ENCODE assay signal across 24 cellular contexts in genomic region chr4:141462361-141462760, GRCh38.
"Had no signal": no experiment of that assay in that cellular context is flagged by ENCODE, and none has a peak within 500 bp of the region (broad histone marks: within the 10 kb centered on the region; RNA-seq: fewer than 3 reads in every experiment).

No MANE protein-coding gene starts in this region.

- H3K27ac ChIP-seq: hepatocyte, left ventricle myocardium inferior, neural progenitor cell, sigmoid colon, stomach, suprapubic skin, tibial nerve had no signal

- H3K9me3 ChIP-seq: left ventricle myocardium inferior, sigmoid colon, stomach, suprapubic skin, tibial nerve had no signal

- H3K79me2 ChIP-seq: hepatocyte had no signal

- H3K9ac ChIP-seq: neural progenitor cell had no signal

- H3K4me1 ChIP-seq: left ventricle myocardium inferior, neural progenitor cell, sigmoid colon, suprapubic skin, tibial nerve had no signal

- H3K4me2 ChIP-seq: hepatocyte, neural progenitor cell, smooth muscle cell had no signal

- H3K27me3 ChIP-seq: hepatocyte, neural progenitor cell, sigmoid colon, stomach, suprapubic skin, tibial nerve had no signal

- DNase-seq: activated B cell treated with CpG ODN at 0.5 μM for 24 hours; activated CD4-positive, alpha-beta T cell treated with anti-CD3 and anti-CD28 coated beads for 36 hours; activated CD4-positive, alpha-beta T cell treated with anti-CD3 and anti-CD28 coated beads, Interleukin-2, amount 50 U/mL, for 4 hours; activated CD8-positive, alpha-beta memory T cell treated with anti-CD3 and anti-CD28 coated beads, Interleukin-2, amount 50 U/mL, for 48 hours; activated naive CD4-positive, alpha-beta T cell; activated T-cell treated with anti-CD3 and anti-CD28 coated beads, Interleukin-2, amount 50 U/mL, for 4 hours; amygdala; foreskin melanocyte; glutamatergic neuron; immature natural killer cell; left ventricle myocardium inferior; naive thymus-derived CD8-positive, alpha-beta T cell; posterior cingulate gyrus; retina; sigmoid colon; stimulated activated CD4-positive, alpha-beta T cell treated with anti-CD3 and anti-CD28 coated beads, Interleukin-15, amount 100 ng/mL, for 24 hours; stomach; T-helper 9 cell had no signal

- H3K36me3 ChIP-seq: left ventricle myocardium inferior, neural progenitor cell, sigmoid colon, stomach, suprapubic skin, tibial nerve had no signal

- H3K4me3 ChIP-seq: hepatocyte, left ventricle myocardium inferior, neural progenitor cell, sigmoid colon, smooth muscle cell, stomach, suprapubic skin, tibial nerve had no signal

- H2AFZ ChIP-seq: hepatocyte, neural progenitor cell had no signal

- ATAC-seq: activated CD4-positive, alpha-beta T cell treated with anti-CD3 and anti-CD28 coated beads for 36 hours; activated T-cell treated with anti-CD3 and anti-CD28 coated beads, Interleukin-2, amount 50 U/mL, for 4 hours; naive thymus-derived CD8-positive, alpha-beta T cell; stimulated activated memory B cell treated with anti-CD40 and anti-IgM and Interleukin-4, amounts not matched to agents 10 μg/mL and 1 μg/mL and 100 μg/mL, for 72 hours had no signal
